ENCODE assay signal across 15 cellular contexts in the genomic region with DNA sequence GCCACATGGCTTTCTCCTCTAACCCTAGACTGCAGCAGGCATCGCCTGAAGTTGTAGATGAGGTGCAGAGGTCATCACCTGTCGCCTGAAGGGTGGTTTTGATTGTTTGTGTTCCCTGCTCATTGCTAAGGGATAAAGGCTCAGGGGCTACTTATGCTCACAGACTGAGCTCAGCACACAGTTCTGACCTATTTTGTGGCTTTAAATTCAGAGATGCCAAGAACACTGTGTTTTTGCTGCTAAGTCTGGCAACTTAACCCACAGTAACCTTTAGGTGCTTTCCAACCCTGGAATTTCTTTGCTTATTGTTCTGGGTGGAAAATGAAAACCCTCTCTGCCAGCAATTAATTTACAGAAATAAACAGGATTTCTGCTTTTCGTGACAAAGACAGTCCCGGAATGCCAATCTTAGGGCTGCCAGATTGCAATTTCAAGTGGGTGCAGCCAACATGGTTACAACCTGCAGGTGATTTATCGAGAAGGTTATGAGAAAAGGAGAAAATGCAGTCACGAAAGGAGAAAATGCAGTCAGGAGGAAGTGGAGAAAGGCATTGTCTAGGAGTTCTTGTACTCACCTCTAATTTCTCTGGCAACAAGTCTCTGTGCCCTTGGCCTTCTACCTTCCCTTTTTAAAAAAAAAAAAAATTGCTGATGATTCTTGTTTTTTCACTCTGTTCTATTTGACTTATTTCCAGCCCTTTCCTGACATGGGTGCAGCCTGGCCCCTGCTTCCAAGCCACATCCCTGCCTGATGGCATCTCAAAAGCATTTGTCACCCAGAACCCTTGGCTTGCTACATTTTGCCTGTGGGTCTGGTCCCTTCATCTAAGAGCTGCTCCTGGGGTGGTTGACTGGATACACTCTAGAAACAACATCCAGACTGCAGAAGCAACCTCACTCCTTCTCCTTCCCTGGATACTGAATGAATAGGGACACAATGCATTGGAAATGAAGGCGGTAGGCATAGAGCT. TPM values are rescaled to one million over a fixed set of nuclear protein-coding genes. Genes with fewer than 3 reads are reported as not detected.
"Had no signal": no experiment of that assay in that cellular context is flagged by ENCODE, and none has a peak within 500 bp of the region (broad histone marks: within the 10 kb centered on the region; RNA-seq: fewer than 3 reads in every experiment).

No MANE protein-coding gene starts in this region.

- ATAC-seq: activated T-helper 17 cell treated with anti-CD3 and anti-CD28 coated beads, Interleukin-2, amount 50 U/mL, for 72 hours; WTC11 had no signal

- H3K9me3 ChIP-seq: adrenal gland, ovary, stomach, upper lobe of left lung had no signal

- H3K4me3 ChIP-seq: adrenal gland, ovary, stomach, upper lobe of left lung had no signal

- H3K36me3 ChIP-seq: adrenal gland, ovary had no signal

- H3K27ac ChIP-seq: adrenal gland, ovary, stomach had no signal

- H3K27me3 ChIP-seq: adrenal gland, ovary, stomach, upper lobe of left lung had no signal

- DNase-seq: activated CD4-positive, alpha-beta T cell treated with anti-CD3 and anti-CD28 coated beads, Interleukin-2, amount 10 ng/mL, durations not matched to agents 7 days and 5 days; activated naive CD4-positive, alpha-beta T cell treated with anti-CD3 and anti-CD28 coated beads for 36 hours; activated T-cell treated with anti-CD3 and anti-CD28 coated beads for 4 hours; adrenal gland; glutamatergic neuron; ovary; small intestine; stomach; upper lobe of left lung had no signal

- FAIRE-seq: small intestine had no signal

RNA-seq across cellular contexts. Expression of a gene that starts 43.8 kb away (rescaled TPM):
- total RNA-seq: activated CD4-positive, alpha-beta T cell treated with anti-CD3 and anti-CD28 coated beads, Interleukin-2, amount 10 ng/mL, durations not matched to agents 7 days and 5 days; activated CD8-positive, alpha-beta memory T cell treated with anti-CD3 and anti-CD28 coated beads for 36 hours; activated naive CD4-positive, alpha-beta T cell treated with anti-CD3 and anti-CD28 coated beads for 36 hours; activated T-helper 17 cell treated with anti-CD3 and anti-CD28 coated beads, Interleukin-2, amount 50 U/mL, for 72 hours; fibroblast of villous mesenchyme; neural crest cell; renal cortical epithelial cell; stomach had no signal
